ENCODE assay signal across 8 cellular contexts in the genomic region with DNA sequence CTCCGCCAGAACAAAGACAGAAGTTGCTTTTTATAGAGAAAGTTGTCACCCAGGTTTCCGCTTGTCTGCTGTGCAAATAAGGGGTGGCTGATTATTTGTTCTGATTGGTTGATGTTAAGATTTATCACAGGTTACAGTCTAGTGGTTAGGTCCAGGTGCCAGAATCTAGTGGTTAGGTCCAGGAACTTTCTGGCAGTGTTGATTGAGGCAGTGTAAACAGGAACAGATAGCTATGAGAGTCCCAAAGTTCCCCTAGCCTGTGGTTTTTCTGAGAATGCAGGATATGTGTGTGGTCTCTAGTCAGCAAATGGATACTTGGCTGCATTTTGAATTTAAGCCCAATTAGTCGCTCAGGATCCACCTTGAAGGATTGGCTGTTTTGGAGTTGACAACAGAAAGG.
DNase-seq lines count a peak whose midpoint lies in the region; ATAC-seq and TF ChIP-seq lines count a peak whose summit lies in the region.

No MANE protein-coding gene starts in this region.

- no peaks in the 10 kb centered on the region for H3K36me3 ChIP-seq in ovary
- no peaks in the 10 kb centered on the region for H3K36me3 ChIP-seq in endodermal cell (ENCODE audit: control insufficient read depth, insufficient read depth, low read length)

- no peak for TF ChIP-seq POLR2A in ovary (IDR thresholded peaks at IDR 0.05)

- in situ Hi-C loops in GM13976 (cut with MboI; ENCODE audit: low sequenced_read_pairs, unreplicated experiment) (no loop called here), astrocyte of the spinal cord (cut with HindIII; ENCODE audit: low sequenced_read_pairs) (no loop called here), ACHN (cut with HindIII; ENCODE audit: low pct_ligation_motif_present, low pct_unique_long_range_greater_than_20kb, low sequenced_read_pairs) (no loop called here)

- no peak overlapping the region for H3K27ac ChIP-seq in ovary
- no peak overlapping the region for H3K27ac ChIP-seq in endodermal cell (ENCODE audit: low read depth, low read length)

- DNase-seq in GM13976 (ENCODE audit: low spot score): peak; percentile 31
- DNase-seq in OCI-M1 (lab: John Stamatoyannopoulos, UW): peak; percentile 96
- peak; percentile 84 for DNase-seq in astrocyte of the spinal cord (ENCODE audit: low read depth, low spot score)
- peak; percentile 94 for DNase-seq in renal cortical epithelial cell (ENCODE audit: low read depth)
- DNase-seq in ovary: no peak
- no peak for DNase-seq in endodermal cell
- no peak for DNase-seq in ACHN

- no peak for TF ChIP-seq EP300 in ovary (IDR thresholded peaks at IDR 0.05)

- no peaks in the 10 kb centered on the region for H3K27me3 Mint-ChIP-seq in endodermal cell (ENCODE audit: insufficient read depth)

- no peak overlapping the region for H3K4me3 Mint-ChIP-seq in endodermal cell

- H3K36me3 Mint-ChIP-seq in endodermal cell (ENCODE audit: low read depth): no peaks in the 10 kb centered on the region

- intact Hi-C loops in ovary (cut with DNase I): no loop called here

- H3K9me3 Mint-ChIP-seq in endodermal cell: peaks cover 2% of the 10 kb centered on the region

- no peaks in the 10 kb centered on the region for H3K4me1 Mint-ChIP-seq in endodermal cell

- H3K9ac ChIP-seq in endodermal cell (ENCODE audit: extremely low read depth, low read length, poor library complexity, severe bottlenecking): no peak overlapping the region

- H3K27ac Mint-ChIP-seq in endodermal cell: no peak overlapping the region

- no peaks in the 10 kb centered on the region for H3K27me3 ChIP-seq in ovary
- no peaks in the 10 kb centered on the region for H3K27me3 ChIP-seq in endodermal cell (ENCODE audit: control insufficient read depth, insufficient read depth, low read length, poor library complexity, severe bottlenecking)

- H3K4me1 ChIP-seq in ovary (ENCODE audit: insufficient read depth) (peaks cover 1% of the 10 kb centered on the region), endodermal cell (ENCODE audit: control insufficient read depth, insufficient read depth, low read length) (no peaks in the 10 kb centered on the region)

- no peak overlapping the region for H3K4me3 ChIP-seq in astrocyte of the spinal cord (ENCODE audit: low read depth, low read length)
- H3K4me3 ChIP-seq in ovary: no peak overlapping the region
- H3K4me3 ChIP-seq in endodermal cell (ENCODE audit: low read length): no peak overlapping the region

- WGBS in ovary, 3 donors: 26 to 35% (median 29%) methylated on average over 3 of the region's 3 CpGs
- WGBS in endodermal cell (ENCODE audit: insufficient coverage in 1 of 2, insufficient read length in 1 of 2), 2 experiments: 89 to 90% methylated on average over 3 of the region's 3 CpGs

- peak; percentile 40 for ATAC-seq in HG02623 (IDR thresholded peaks at IDR 0.05; ENCODE audit: unreplicated experiment)

- H3K9me3 ChIP-seq in ovary (no peaks in the 10 kb centered on the region), endodermal cell (ENCODE audit: control insufficient read depth, low read length) (no peaks in the 10 kb centered on the region)

- TF ChIP-seq CTCF in GM13976 (IDR thresholded peaks at IDR 0.05; ENCODE audit: borderline replicate concordance, control extremely low read depth, extremely low read depth, insufficient read depth, missing control alignments) (no peak), astrocyte of the spinal cord (IDR thresholded peaks at IDR 0.05; ENCODE audit: low read depth, low read length) (no peak), ovary (IDR thresholded peaks at IDR 0.05) (no peak), endodermal cell (conservative IDR thresholded peaks at IDR 0.05) (no peak)

Comparison
In these comparisons a context has a peak if more than half of its experiments do, and no peak if none do; other contexts are left out.
1. DNase-seq: peak in GM13976 (single experiment), OCI-M1 (single experiment), astrocyte of the spinal cord (single experiment) and renal cortical epithelial cell (single experiment); none in ovary (0 of 5), endodermal cell (single experiment) and ACHN (single experiment).